Comparison of ENCODE assay signal across 1 cellular context in genomic region chr6:158536084-158536890, GRCh38.
TF ChIP-seq lines count a peak whose summit lies in the region.

No MANE protein-coding gene starts in this region.

TF ChIP-seq in HEK293, 187 proteins besides CTCF, POLR2A, EP300 and RAD21 (continued from another document and continues in another):
- TF ChIP-seq ZNF239 (tag by site-specific recombination; IDR thresholded peaks at IDR 0.05) (no peak), ZNF626 (tag by site-specific recombination; IDR thresholded peaks at IDR 0.05) (no peak), ZNF24 (tag by site-specific recombination; IDR thresholded peaks at IDR 0.05) (peak; percentile 62; the same call in 1 of the 2 replicates), ZNF514 (tag by site-specific recombination; IDR thresholded peaks at IDR 0.05) (no peak), ZNF610 (tag by site-specific recombination; IDR thresholded peaks at IDR 0.05; ENCODE audit: borderline replicate concordance) (no peak), TSHZ1 (tag by site-specific recombination; IDR thresholded peaks at IDR 0.05; ENCODE audit: borderline replicate concordance) (no peak), ZNF335 (tag by site-specific recombination; conservative IDR thresholded peaks at IDR 0.05) (peak; percentile 84), ZNF639 (tag by site-specific recombination; IDR thresholded peaks at IDR 0.05) (no peak), HOXA7 (CRISPR knock-in tag; IDR thresholded peaks at IDR 0.05; ENCODE audit: borderline replicate concordance) (no peak), ZNF211 (tag by site-specific recombination; IDR thresholded peaks at IDR 0.05; ENCODE audit: low read depth) (no peak), ZBTB10 (tag by site-specific recombination; IDR thresholded peaks at IDR 0.05) (peak; percentile 67; the same call in 1 of the 2 replicates), ZNF26 (tag by site-specific recombination; IDR thresholded peaks at IDR 0.05) (no peak), ZNF449 (tag by site-specific recombination; IDR thresholded peaks at IDR 0.05) (peak; percentile 86), ZFHX2 (tag by site-specific recombination; conservative IDR thresholded peaks at IDR 0.05) (peak; percentile 99), ZNF513 (tag by site-specific recombination; IDR thresholded peaks at IDR 0.05) (no peak), SCRT1 (tag by site-specific recombination; IDR thresholded peaks at IDR 0.05; ENCODE audit: borderline replicate concordance) (no peak), GFI1B (tag by site-specific recombination; IDR thresholded peaks at IDR 0.05) (peak; percentile 72; the same call in 1 of the 2 replicates), ZNF324 (tag by site-specific recombination; IDR thresholded peaks at IDR 0.05) (peak; percentile 63; the same call in 1 of the 2 replicates), KLF10 (tag by site-specific recombination; IDR thresholded peaks at IDR 0.05) (peak; percentile 58; the same call in 1 of the 2 replicates), EGR2 (tag by site-specific recombination; IDR thresholded peaks at IDR 0.05; ENCODE audit: low read depth) (peak; percentile 94), TRIM28 (IDR thresholded peaks at IDR 0.05; ENCODE audit: borderline replicate concordance, low read length) (no peak), OSR2 (tag by site-specific recombination; IDR thresholded peaks at IDR 0.05) (peak; percentile 77), ZNF580 (tag by site-specific recombination; IDR thresholded peaks at IDR 0.05) (0 out of 2 replicates have a peak, but pooled peaks have one; percentile 27), MZF1 (tag by site-specific recombination; IDR thresholded peaks at IDR 0.05; ENCODE audit: borderline replicate concordance) (no peak), REST (tag by site-specific recombination; IDR thresholded peaks at IDR 0.05) (peak; percentile 100), ZNF76 (tag by site-specific recombination; IDR thresholded peaks at IDR 0.05; ENCODE audit: borderline replicate concordance, low read depth) (peak; percentile 63; the same call in 1 of the 2 replicates), ZSCAN23 (tag by site-specific recombination; IDR thresholded peaks at IDR 0.05) (no peak), ZNF791 (tag by site-specific recombination; IDR thresholded peaks at IDR 0.05) (no peak), KLF17 (tag by site-specific recombination; IDR thresholded peaks at IDR 0.05) (peak; percentile 65), SETDB1 (IDR thresholded peaks at IDR 0.05; ENCODE audit: insufficient read length, low read length) (no peak), ZNF221 (tag by site-specific recombination; IDR thresholded peaks at IDR 0.05; ENCODE audit: borderline replicate concordance) (no peak), ZNF548 (tag by site-specific recombination; IDR thresholded peaks at IDR 0.05) (no peak), GLIS1 (tag by site-specific recombination; IDR thresholded peaks at IDR 0.05) (peak; percentile 63), ZNF366 (tag by site-specific recombination; conservative IDR thresholded peaks at IDR 0.05) (peak; percentile 37; the same call in 1 of the 2 replicates), ZNF677 (tag by site-specific recombination; IDR thresholded peaks at IDR 0.05) (no peak), ZNF658 (tag by site-specific recombination; IDR thresholded peaks at IDR 0.05) (no peak), ZNF354C (tag by site-specific recombination; IDR thresholded peaks at IDR 0.05; ENCODE audit: borderline replicate concordance, low read depth) (no peak), ZNF645 (tag by site-specific recombination; IDR thresholded peaks at IDR 0.05) (no peak), ZNF394 (tag by site-specific recombination; IDR thresholded peaks at IDR 0.05; ENCODE audit: borderline replicate concordance) (no peak), ZNF510 (tag by site-specific recombination; IDR thresholded peaks at IDR 0.05; ENCODE audit: insufficient replicate concordance) (no peak), ZNF23 (tag by site-specific recombination; IDR thresholded peaks at IDR 0.05; ENCODE audit: borderline replicate concordance) (no peak), FEZF1 (tag by site-specific recombination; IDR thresholded peaks at IDR 0.05) (peak; percentile 75; the same call in 1 of the 2 replicates)
